8 cellular contexts compared by ENCODE assay signal in genomic region chr2:46299365-46300263, GRCh38. TPM values are rescaled to one million over a fixed set of nuclear protein-coding genes. Genes with fewer than 3 reads are reported as not detected.
DNase-seq lines count a peak whose midpoint lies in the region; ATAC-seq and TF ChIP-seq lines count a peak whose summit lies in the region.

No MANE protein-coding gene starts in this region.

- peak overlapping the region; percentile 77 for H3K4me3 ChIP-seq in lower leg skin (ENCODE audit: low read depth, poor library complexity, severe bottlenecking)

- intact Hi-C loops in lower leg skin (cut with DNase I; ENCODE audit: low total_unique reads), result no loop called here

- no peak for TF ChIP-seq CTCF in lower leg skin (IDR thresholded peaks at IDR 0.05)

- 3 to 5% methylated on average over 40 of the region's 40 CpGs for WGBS in lower leg skin, 2 donors

- DNase-seq in stimulated activated CD4-positive, alpha-beta T cell treated with anti-CD3 and anti-CD28 coated beads, Interleukin-4, amount 100 ng/mL, for 1 hour, result peak; percentile 16
- no peak for DNase-seq in stimulated activated CD4-positive, alpha-beta T cell treated with anti-CD3 and anti-CD28 coated beads, Interleukin-2, amount 100 ng/mL, for 48 hours
- DNase-seq in SIG-M5 treated with dmso at 0.1 percent for 504 hours (lab: John Stamatoyannopoulos, UW; ENCODE audit: unreplicated experiment) (peak; percentile 75), ecto neural progenitor cell (ENCODE audit: low spot score) (peak; percentile 67), lower leg skin (ENCODE audit: low spot score in 2 of 2) (peak; percentile 71 to 96), superior temporal gyrus (ENCODE audit: extremely low spot score) (peak; percentile 40), GM19238 (ENCODE audit: insufficient read length, low spot score) (no peak)

- no peak for ATAC-seq in HG02970 (IDR thresholded peaks at IDR 0.05; ENCODE audit: low FRiP score, unreplicated experiment)

- TF ChIP-seq POLR2A in lower leg skin (IDR thresholded peaks at IDR 0.05), result no peak

RNA-seq across cellular contexts. Expression of gene EPAS1, which starts 2.4 kb away (rescaled TPM):
- 100 to 1,000 TPM; 126 to 249 (median 148) TPM for total RNA-seq in lower leg skin

Comparison
In these comparisons a context has a peak if more than half of its experiments do, and no peak if none do; other contexts are left out.
1. DNase-seq: peak in stimulated activated CD4-positive, alpha-beta T cell treated with anti-CD3 and anti-CD28 coated beads, Interleukin-4, amount 100 ng/mL, for 1 hour (single experiment), SIG-M5 treated with dmso at 0.1 percent for 504 hours (single experiment), ecto neural progenitor cell (single experiment), lower leg skin (2 of 2) and superior temporal gyrus (single experiment); none in stimulated activated CD4-positive, alpha-beta T cell treated with anti-CD3 and anti-CD28 coated beads, Interleukin-2, amount 100 ng/mL, for 48 hours (0 of 2) and GM19238 (single experiment).